Comparison of ENCODE assay signal across 1 cellular context in genomic region chr1:229380514-229381160, GRCh38.
TF ChIP-seq lines count a peak whose summit lies in the region.

No MANE protein-coding gene starts in this region.

TF ChIP-seq in GM23338, 12 proteins besides CTCF, POLR2A, EP300 and RAD21 (continued from another document):
- TF ChIP-seq ZNF462 (CRISPR knock-in tag; IDR thresholded peaks at IDR 0.05): no peak
- no peak for TF ChIP-seq EZH2 (IDR thresholded peaks at IDR 0.05; ENCODE audit: low read depth, unreplicated experiment)
- TF ChIP-seq JUNB (IDR thresholded peaks at IDR 0.05; ENCODE audit: unreplicated experiment): no peak
- no peak for TF ChIP-seq EZH2phosphoT487 (IDR thresholded peaks at IDR 0.05; ENCODE audit: unreplicated experiment)
- no peak for TF ChIP-seq NANOG (IDR thresholded peaks at IDR 0.05; ENCODE audit: borderline replicate concordance)
- no peak for TF ChIP-seq ZNF331 (CRISPR knock-in tag; IDR thresholded peaks at IDR 0.05; ENCODE audit: low read depth)
- no peak for TF ChIP-seq ZNF114 (CRISPR knock-in tag; IDR thresholded peaks at IDR 0.05)
